Comparison of ENCODE assay signal across 8 cellular contexts in the genomic region with DNA sequence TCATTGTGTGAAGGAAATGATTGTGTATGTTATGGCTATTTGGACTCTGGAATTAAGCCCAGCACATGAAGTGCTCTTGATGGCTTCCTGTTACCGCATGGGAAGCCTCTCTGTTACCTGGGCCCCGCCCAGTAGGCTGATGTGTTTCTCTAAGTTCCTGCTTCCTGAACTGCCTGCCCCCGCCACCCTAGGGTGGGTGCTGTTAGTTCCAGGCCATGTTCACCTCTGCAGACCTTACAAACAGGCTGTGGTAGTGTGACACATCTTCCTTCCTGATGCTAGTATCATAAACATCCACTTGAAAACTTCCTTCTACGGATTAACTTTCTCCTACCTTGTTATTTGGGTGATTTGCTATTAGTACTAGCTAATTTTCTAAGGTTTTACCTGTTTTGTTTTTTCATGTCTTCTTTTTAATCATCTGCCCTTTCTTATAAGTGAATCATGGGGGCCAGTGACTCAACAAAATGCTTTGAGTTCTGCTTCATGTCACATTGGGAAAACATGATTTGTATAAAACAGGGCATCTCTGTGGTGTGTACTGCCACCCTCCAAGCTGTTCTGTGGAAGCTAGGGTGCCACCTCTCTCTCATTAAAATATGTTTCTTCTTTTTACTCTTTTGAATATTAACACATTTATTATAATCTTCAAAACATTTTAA. TPM values are rescaled to one million over a fixed set of nuclear protein-coding genes. Genes with fewer than 3 reads are reported as not detected.
DNase-seq lines count a peak whose midpoint lies in the region; ATAC-seq and TF ChIP-seq lines count a peak whose summit lies in the region.

No MANE protein-coding gene starts in this region.

- intact Hi-C loops in A673 (cut with micrococcal nuclease; ENCODE audit: unreplicated experiment) = loop anchor here (2.0 kb wide), 1 partner anchor 101 kb away; no protein-coding TSS in a partner anchor

- H3K27me3 ChIP-seq in right atrium auricular region (no peaks in the 10 kb centered on the region), A673 (replicated peaks; ENCODE audit: insufficient read depth, low read depth, low read length, poor library complexity) (no peaks in the 10 kb centered on the region)

- no TSS peak for BruUV-seq in A673 (replicated peaks; lab: Mats Ljungman, UMichigan)

- peak; percentile 96 for DNase-seq in DMS53 (lab: John Stamatoyannopoulos, UW)
- peak; percentile 87 for DNase-seq in NCI-H774 (lab: John Stamatoyannopoulos, UW)
- DNase-seq in activated gamma-delta T cell treated with anti-CD3 and anti-CD28 coated beads, Interleukin-2, amount 50 U/mL, for 16 hours (ENCODE audit: low read depth) = peak; percentile 25
- no peak for DNase-seq in right atrium auricular region (ENCODE audit: low spot score)
- peak; percentile 23 for DNase-seq in stimulated activated CD4-positive, alpha-beta T cell treated with anti-CD3 and anti-CD28 coated beads, Interleukin-4, amount 100 ng/mL, for 24 hours
- no peak for DNase-seq in middle frontal gyrus (ENCODE audit: extremely low spot score, low spot score)
- no peak for DNase-seq in A673 (ENCODE audit: low spot score)

- no peak overlapping the region for H3K4me3 ChIP-seq in right atrium auricular region
- no peak overlapping the region for H3K4me3 ChIP-seq in A673 (ENCODE audit: low read depth, low read length, poor library complexity, severe bottlenecking)

- TF ChIP-seq CTCF in right atrium auricular region (IDR thresholded peaks at IDR 0.05) (no peak), A673 (conservative IDR thresholded peaks at IDR 0.05; ENCODE audit: low read depth, low read length) (no peak)

- no peak for ATAC-seq in HG03280 (IDR thresholded peaks at IDR 0.05; ENCODE audit: unreplicated experiment)

- POLR2A ChIA-PET in A673 (lab: Charles Lee; ENCODE audit: low non-redundant PET) = no interaction called here

- CTCF ChIA-PET in A673 (lab: Charles Lee) = interaction anchor here (1.1 kb wide), 1 partner anchor 101 kb away, joined by 5 read pairs; no protein-coding TSS in a partner anchor

- H3K4me1 ChIP-seq in right atrium auricular region (peaks cover 0 to 27% of the 10 kb centered on the region in 2 donors), A673 (ENCODE audit: insufficient read depth, low read length, poor library complexity, severe bottlenecking) (no peaks in the 10 kb centered on the region)

- no peaks in the 10 kb centered on the region for H3K9me3 ChIP-seq in right atrium auricular region
- no peaks in the 10 kb centered on the region for H3K9me3 ChIP-seq in A673 (ENCODE audit: low read depth, low read length, poor library complexity, severe bottlenecking)

- H3K27ac ChIP-seq in right atrium auricular region (peak overlapping the region; percentile 22 to 49), A673 (ENCODE audit: low read depth, low read length, poor library complexity, severe bottlenecking) (no peak overlapping the region)

- no peaks in the 10 kb centered on the region for H3K36me3 ChIP-seq in right atrium auricular region
- no peaks in the 10 kb centered on the region for H3K36me3 ChIP-seq in A673 (ENCODE audit: insufficient read depth, low read length, poor library complexity, severe bottlenecking)

RNA-seq across cellular contexts. Expression of a gene that starts 40.6 kb away (rescaled TPM):
- 10 to 100 TPM in 1 of 2 donors, 1 to 10 TPM in 1; 9.6 to 15.5 TPM for total RNA-seq in right atrium auricular region
- total RNA-seq in A673 (2021) = 12.0 and 13.5 TPM in 2 replicates

Comparison
In these comparisons a context has a peak if more than half of its experiments do, and no peak if none do; other contexts are left out.
1. DNase-seq: peak in DMS53 (single experiment), NCI-H774 (single experiment), activated gamma-delta T cell treated with anti-CD3 and anti-CD28 coated beads, Interleukin-2, amount 50 U/mL, for 16 hours (single experiment) and stimulated activated CD4-positive, alpha-beta T cell treated with anti-CD3 and anti-CD28 coated beads, Interleukin-4, amount 100 ng/mL, for 24 hours (single experiment); none in right atrium auricular region (single experiment), middle frontal gyrus (single experiment) and A673 (single experiment).